Comparison of ENCODE assay signal across 24 cellular contexts in genomic region chr1:209877109-209877764, GRCh38.
"Had no signal": no experiment of that assay in that cellular context is flagged by ENCODE, and none has a peak within 500 bp of the region (broad histone marks: within the 10 kb centered on the region; RNA-seq: fewer than 3 reads in every experiment).

No MANE protein-coding gene starts in this region.

- H3K4me1 Mint-ChIP-seq: activated CD4-positive, alpha-beta T cell treated with anti-CD3 and anti-CD28 coated beads, Interleukin-2, amount 10 ng/mL, durations not matched to agents 7 days and 5 days; activated naive CD4-positive, alpha-beta T cell treated with anti-CD3 and anti-CD28 coated beads, Interleukin-2, amount 10 ng/mL, durations not matched to agents 7 days and 5 days; activated naive CD8-positive, alpha-beta T cell treated with anti-CD3 and anti-CD28 coated beads, Interleukin-2, amount 50 U/mL, for 24 hours; memory B cell; naive B cell had no signal

- H3K36me3 Mint-ChIP-seq: activated naive CD4-positive, alpha-beta T cell treated with anti-CD3 and anti-CD28 coated beads, Interleukin-2, amount 10 ng/mL, durations not matched to agents 7 days and 5 days; memory B cell; naive B cell; neural progenitor cell had no signal

- H3K27me3 ChIP-seq: brain microvascular endothelial cell, neural progenitor cell, vagina had no signal

- H3K27ac ChIP-seq: brain microvascular endothelial cell, esophagus muscularis mucosa, neural progenitor cell, prostate gland, stomach, vagina had no signal

- H3K9me3 Mint-ChIP-seq: activated CD4-positive, alpha-beta T cell treated with anti-CD3 and anti-CD28 coated beads, Interleukin-2, amount 10 ng/mL, durations not matched to agents 7 days and 5 days; activated naive CD4-positive, alpha-beta T cell treated with anti-CD3 and anti-CD28 coated beads, Interleukin-2, amount 10 ng/mL, durations not matched to agents 7 days and 5 days; activated naive CD8-positive, alpha-beta T cell treated with anti-CD3 and anti-CD28 coated beads, Interleukin-2, amount 50 U/mL, for 24 hours; activated T-cell treated with anti-CD3 and anti-CD28 coated beads, Interleukin-2, amount 50 U/mL, for 4 hours; memory B cell; naive B cell; neural progenitor cell had no signal

- H3K9me3 ChIP-seq: esophagus muscularis mucosa, mucosa of descending colon, prostate gland, stomach, vagina had no signal

- H3K4me3 ChIP-seq: esophagus muscularis mucosa, mucosa of descending colon, neural progenitor cell, prostate gland, stomach, vagina had no signal

- DNase-seq: activated CD4-positive, alpha-beta T cell treated with anti-CD3 and anti-CD28 coated beads, Interleukin-2, amount 10 ng/mL, durations not matched to agents 7 days and 5 days; activated CD8-positive, alpha-beta T cell treated with anti-CD3 and anti-CD28 coated beads, Interleukin-2, amount 10 ng/mL, durations not matched to agents 7 days and 5 days; activated naive CD4-positive, alpha-beta T cell treated with anti-CD3 and anti-CD28 coated beads, Interleukin-2, amount 10 ng/mL, durations not matched to agents 7 days and 5 days; activated naive CD8-positive, alpha-beta T cell treated with anti-CD3 and anti-CD28 coated beads, Interleukin-2, amount 50 U/mL, for 24 hours; activated T-cell treated with anti-CD3 and anti-CD28 coated beads, Interleukin-2, amount 50 U/mL, for 4 hours; anterior cingulate cortex; brain microvascular endothelial cell; cortex of kidney; effector CD4-positive, alpha-beta T cell; left ventricle myocardium superior; mucosa of descending colon; naive B cell; right cardiac atrium; small intestine; stimulated activated CD4-positive, alpha-beta T cell treated with anti-CD3 and anti-CD28 coated beads, Interleukin-4, amount 100 ng/mL, for 1 hour; stomach; T1000; trophoblast cell had no signal

- H3K4me2 ChIP-seq: neural progenitor cell had no signal

- ATAC-seq: activated CD4-positive, CD25-positive, alpha-beta regulatory T cell treated with anti-CD3 and anti-CD28 coated beads, Interleukin-2, amount 50 U/mL, for 24 hours; activated CD8-positive, alpha-beta T cell treated with anti-CD3 and anti-CD28 coated beads, Interleukin-2, amount 10 ng/mL, durations not matched to agents 7 days and 5 days; activated naive CD8-positive, alpha-beta T cell treated with anti-CD3 and anti-CD28 coated beads, Interleukin-2, amount 50 U/mL, for 24 hours; activated T-cell treated with anti-CD3 and anti-CD28 coated beads, Interleukin-2, amount 50 U/mL, for 4 hours; left ventricle myocardium superior; mucosa of descending colon; right cardiac atrium had no signal

- H3K4me3 Mint-ChIP-seq: activated CD4-positive, alpha-beta T cell treated with anti-CD3 and anti-CD28 coated beads, Interleukin-2, amount 10 ng/mL, durations not matched to agents 7 days and 5 days; activated CD8-positive, alpha-beta T cell treated with anti-CD3 and anti-CD28 coated beads, Interleukin-2, amount 10 ng/mL, durations not matched to agents 7 days and 5 days; activated naive CD4-positive, alpha-beta T cell treated with anti-CD3 and anti-CD28 coated beads, Interleukin-2, amount 10 ng/mL, durations not matched to agents 7 days and 5 days; activated naive CD8-positive, alpha-beta T cell treated with anti-CD3 and anti-CD28 coated beads, Interleukin-2, amount 50 U/mL, for 24 hours; activated T-cell treated with anti-CD3 and anti-CD28 coated beads, Interleukin-2, amount 50 U/mL, for 4 hours; memory B cell; naive B cell; neural progenitor cell had no signal

- H3K36me3 ChIP-seq: brain microvascular endothelial cell, esophagus muscularis mucosa, neural progenitor cell, prostate gland, stomach, vagina had no signal

- H3K27ac Mint-ChIP-seq: activated CD4-positive, alpha-beta T cell treated with anti-CD3 and anti-CD28 coated beads, Interleukin-2, amount 10 ng/mL, durations not matched to agents 7 days and 5 days; activated CD8-positive, alpha-beta T cell treated with anti-CD3 and anti-CD28 coated beads, Interleukin-2, amount 10 ng/mL, durations not matched to agents 7 days and 5 days; activated naive CD4-positive, alpha-beta T cell treated with anti-CD3 and anti-CD28 coated beads, Interleukin-2, amount 10 ng/mL, durations not matched to agents 7 days and 5 days; activated naive CD8-positive, alpha-beta T cell treated with anti-CD3 and anti-CD28 coated beads, Interleukin-2, amount 50 U/mL, for 24 hours; memory B cell; naive B cell; neural progenitor cell had no signal

- H2AFZ ChIP-seq: neural progenitor cell had no signal

- H3K4me1 ChIP-seq: esophagus muscularis mucosa, neural progenitor cell, prostate gland, stomach, vagina had no signal

- H3K9ac ChIP-seq: neural progenitor cell had no signal
